ENCODE assay signal across 20 cellular contexts in genomic region chr13:102769679-102770078, GRCh38. TPM values are rescaled to one million over a fixed set of nuclear protein-coding genes. Genes with fewer than 3 reads are reported as not detected.
DNase-seq lines count a peak whose midpoint lies in the region; ATAC-seq, FAIRE-seq and TF ChIP-seq lines count a peak whose summit lies in the region.
"Had no signal": no experiment of that assay in that cellular context is flagged by ENCODE, and none has a peak within 500 bp of the region (broad histone marks: within the 10 kb centered on the region; RNA-seq: fewer than 3 reads in every experiment).

No MANE protein-coding gene starts in this region.

- H3K36me3 Mint-ChIP-seq in CD4-positive, alpha-beta T cell (ENCODE audit: low read depth), result peaks cover 4% of the 10 kb centered on the region
- H3K36me3 Mint-ChIP-seq: naive B cell had no signal

- no peak for ATAC-seq in CD4-positive, alpha-beta T cell (ENCODE audit: poor library complexity)
- ATAC-seq in GM21576 (IDR thresholded peaks at IDR 0.05; ENCODE audit: unreplicated experiment) (no peak), sciatic nerve (no peak)
- ATAC-seq: activated CD8-positive, alpha-beta T cell treated with anti-CD3 and anti-CD28 coated beads for 36 hours; esophagus mucosa had no signal

- H3K4me1 ChIP-seq in adipocyte (ENCODE audit: control insufficient read depth, insufficient read depth, low read length), result peaks cover 12% of the 10 kb centered on the region

- H3K9me3 Mint-ChIP-seq in CD4-positive, alpha-beta T cell, result no peaks in the 10 kb centered on the region
- H3K9me3 Mint-ChIP-seq: activated CD8-positive, alpha-beta T cell treated with anti-CD3 and anti-CD28 coated beads for 36 hours; activated T-helper 1 cell treated with anti-CD3 and anti-CD28 coated beads, Interleukin-12 subunit alpha, Interleukin-12 subunit beta, Interleukin-2, Interleukin-4 antibody, amounts not matched to agents 30 ng/mL and 10 ng/mL and 1 ng/mL, durations not matched to agents 14 hours and 24 hours and 36 hours; naive B cell had no signal

- FAIRE-seq in H54 (lab: Jason Lieb, UNC), result peak; percentile 93

- peak; percentile 9 for TF ChIP-seq CTCF in CD4-positive, alpha-beta T cell (IDR thresholded peaks at IDR 0.05)

- H3K27me3 ChIP-seq in CD4-positive, alpha-beta T cell (ENCODE audit: control insufficient read depth, insufficient read depth, low read length), result no peaks in the 10 kb centered on the region
- H3K27me3 ChIP-seq in adipocyte (replicated peaks; ENCODE audit: control insufficient read depth, insufficient read depth, low read length), result no peaks in the 10 kb centered on the region
- H3K27me3 ChIP-seq: adrenal gland, Peyer's patch had no signal

- CTCF ChIA-PET in CD4-positive, alpha-beta T cell (lab: Charles Lee), result interaction anchor here (1.0 kb wide), 1 partner anchor 78 kb away, joined by 3 read pairs; no protein-coding TSS in a partner anchor

- no peak for DNase-seq in CD4-positive, alpha-beta T cell
- DNase-seq in H54 (ENCODE audit: insufficient read length, low spot score) (no peak), adipocyte (ENCODE audit: low read depth) (peak; percentile 26), fibroblast of the conjunctiva (ENCODE audit: low read depth) (peak; percentile 8), midbrain (lab: John Stamatoyannopoulos, UW) (no peak), sciatic nerve (ENCODE audit: low spot score) (no peak)
- DNase-seq in stimulated activated CD4-positive, alpha-beta T cell treated with anti-CD3 and anti-CD28 coated beads, Interleukin-4, amount 100 ng/mL, for 24 hours, result no peak
- DNase-seq: activated CD8-positive, alpha-beta T cell treated with anti-CD3 and anti-CD28 coated beads for 36 hours; adrenal gland; Karpas-422; naive B cell; NCI-H187; NCI-H524 treated with DMSO at 0.1 percent for 48 hours; Peyer's patch; SW 1271 had no signal

- no peaks in the 10 kb centered on the region for H3K9me3 ChIP-seq in CD4-positive, alpha-beta T cell (ENCODE audit: control insufficient read depth, low read length)
- no peaks in the 10 kb centered on the region for H3K9me3 ChIP-seq in adipocyte (ENCODE audit: control insufficient read depth, low read length)
- H3K9me3 ChIP-seq: adrenal gland, Peyer's patch had no signal

- TF ChIP-seq POLR2A in H54 (IDR thresholded peaks at IDR 0.05; ENCODE audit: low read depth, low read length), result no peak

- peaks cover 39% of the 10 kb centered on the region for H3K4me1 Mint-ChIP-seq in CD4-positive, alpha-beta T cell (ENCODE audit: low read depth)

- no peak overlapping the region for H3K27ac ChIP-seq in CD4-positive, alpha-beta T cell (ENCODE audit: low read depth, low read length)
- H3K27ac ChIP-seq: adrenal gland, coronary artery, Peyer's patch, VCaP had no signal

- H3K36me3 ChIP-seq in adipocyte (ENCODE audit: control insufficient read depth, insufficient read depth, low read length, severe bottlenecking), result peaks cover 8% of the 10 kb centered on the region
- H3K36me3 ChIP-seq: adrenal gland, Peyer's patch had no signal

- no peak overlapping the region for H3K4me3 Mint-ChIP-seq in CD4-positive, alpha-beta T cell
- H3K4me3 Mint-ChIP-seq: activated CD8-positive, alpha-beta T cell treated with anti-CD3 and anti-CD28 coated beads for 36 hours; activated T-helper 1 cell treated with anti-CD3 and anti-CD28 coated beads, Interleukin-12 subunit alpha, Interleukin-12 subunit beta, Interleukin-2, Interleukin-4 antibody, amounts not matched to agents 30 ng/mL and 10 ng/mL and 1 ng/mL, durations not matched to agents 14 hours and 24 hours and 36 hours had no signal

- H3K9ac ChIP-seq in adipocyte (ENCODE audit: low read length), result no peak overlapping the region

- intact Hi-C loops in CD4-positive, alpha-beta T cell (cut with DNase I, micrococcal nuclease), result loop anchor here (1.0 to 10.0 kb wide), 5 partner anchors 85 to 377 kb away; partner anchors contain the start of gene TPP2 (in 1 of the 2)
- intact Hi-C loops in sciatic nerve (cut with DNase I), result loop anchor here (10.0 kb wide), 1 partner anchor 175 kb away; the partner anchor contains the start of gene TPP2

- no peaks in the 10 kb centered on the region for H3K27me3 Mint-ChIP-seq in CD4-positive, alpha-beta T cell
- H3K27me3 Mint-ChIP-seq: activated CD8-positive, alpha-beta T cell treated with anti-CD3 and anti-CD28 coated beads for 36 hours; naive B cell had no signal

- no peak overlapping the region for H3K4me3 ChIP-seq in adipocyte (ENCODE audit: low read length)
- H3K4me3 ChIP-seq: adrenal gland, coronary artery, Peyer's patch had no signal

- H3K27ac Mint-ChIP-seq in CD4-positive, alpha-beta T cell, result no peak overlapping the region
- H3K27ac Mint-ChIP-seq: activated CD8-positive, alpha-beta T cell treated with anti-CD3 and anti-CD28 coated beads for 36 hours; activated T-helper 1 cell treated with anti-CD3 and anti-CD28 coated beads, Interleukin-12 subunit alpha, Interleukin-12 subunit beta, Interleukin-2, Interleukin-4 antibody, amounts not matched to agents 30 ng/mL and 10 ng/mL and 1 ng/mL, durations not matched to agents 14 hours and 24 hours and 36 hours; naive B cell had no signal

- POLR2A ChIA-PET in CD4-positive, alpha-beta T cell (lab: Charles Lee), result no interaction called here

RNA-seq across cellular contexts. Expression of gene TEX30, which starts 3.9 kb away (rescaled TPM):
- 1 to 10 TPM; 4.6 to 6.3 TPM for total RNA-seq in CD4-positive, alpha-beta T cell
- 6.8 TPM for total RNA-seq in sciatic nerve

RNA-seq across cellular contexts. Expression of gene POGLUT2, which starts 29.1 kb away (rescaled TPM):
- total RNA-seq in CD4-positive, alpha-beta T cell, result not detected
- 5.2 TPM for total RNA-seq in sciatic nerve

RNA-seq across cellular contexts. Expression of gene BIVM, which starts 29.2 kb away (rescaled TPM):
- 1 to 10 TPM; 3.4 to 4.3 TPM for total RNA-seq in CD4-positive, alpha-beta T cell
- 25.7 TPM for total RNA-seq in sciatic nerve

Comparison
In these comparisons a context has a peak if more than half of its experiments do, and no peak if none do; other contexts are left out.
1. DNase-seq: peak in adipocyte (single experiment) and fibroblast of the conjunctiva (single experiment); none in CD4-positive, alpha-beta T cell (0 of 10), H54 (single experiment), midbrain (single experiment), stimulated activated CD4-positive, alpha-beta T cell treated with anti-CD3 and anti-CD28 coated beads, Interleukin-4, amount 100 ng/mL, for 24 hours (single experiment) and sciatic nerve (single experiment).